In the genomic region with DNA sequence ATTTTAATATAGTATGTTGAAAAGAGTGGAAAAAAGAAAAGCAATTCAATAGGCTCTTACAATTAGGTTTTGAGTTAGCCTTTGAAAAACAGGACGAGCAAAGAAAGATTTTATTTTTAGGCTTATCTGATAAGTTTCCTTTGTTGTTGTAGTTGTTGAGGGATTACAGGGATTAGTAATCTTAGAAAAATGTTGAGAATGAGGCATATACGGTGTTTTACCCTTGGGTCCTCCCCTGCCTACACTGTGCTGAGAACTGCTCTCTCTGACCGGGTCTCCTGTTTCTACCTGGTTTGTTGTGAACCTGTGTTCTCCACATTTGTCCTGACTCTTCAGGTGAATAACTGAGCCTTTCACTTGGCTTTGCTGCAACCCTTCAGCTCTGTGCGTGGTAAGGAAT, we compare ENCODE assay signal across 2 cellular contexts.
TF ChIP-seq lines count a peak whose summit lies in the region.

No MANE protein-coding gene starts in this region.

TF ChIP-seq in HepG2, 621 proteins besides CTCF, POLR2A, EP300 and RAD21:
- TF ChIP-seq DRAP1 (CRISPR knock-in tag; IDR thresholded peaks at IDR 0.05) (no peak), FOSL2 (CRISPR knock-in tag; IDR thresholded peaks at IDR 0.05) (no peak), SOX13 (IDR thresholded peaks at IDR 0.05) (no peak), SOX13 (CRISPR knock-in tag; conservative IDR thresholded peaks at IDR 0.05 in 1 of 2, IDR thresholded peaks at IDR 0.05 in 1 of 2) (peak in 1 of 2 experiments; percentile 59; a peak in 1 of 4 replicates), MED13 (CRISPR knock-in tag; IDR thresholded peaks at IDR 0.05) (no peak), ZNF543 (CRISPR knock-in tag; IDR thresholded peaks at IDR 0.05) (no peak), DZIP1 (CRISPR knock-in tag; IDR thresholded peaks at IDR 0.05) (no peak), FOSL1 (CRISPR knock-in tag; IDR thresholded peaks at IDR 0.05; ENCODE audit: borderline replicate concordance) (0 out of 2 replicates have a peak, but pooled peaks have one; percentile 26)

TF ChIP-seq in WTC11, 78 proteins besides CTCF, POLR2A, EP300 and RAD21:
- TF ChIP-seq ZNF423 (CRISPR knock-in tag; IDR thresholded peaks at IDR 0.05) (no peak), E2F4 (CRISPR knock-in tag; IDR thresholded peaks at IDR 0.05; ENCODE audit: borderline replicate concordance, low read depth) (no peak), ZNF416 (CRISPR knock-in tag; IDR thresholded peaks at IDR 0.05) (no peak), NR1H2 (CRISPR knock-in tag; IDR thresholded peaks at IDR 0.05) (no peak), ZBTB21 (CRISPR knock-in tag; IDR thresholded peaks at IDR 0.05; ENCODE audit: borderline replicate concordance) (no peak), ATF2 (CRISPR knock-in tag; IDR thresholded peaks at IDR 0.05; ENCODE audit: borderline replicate concordance, low read depth) (no peak), ERG (CRISPR knock-in tag; IDR thresholded peaks at IDR 0.05) (no peak), FOXJ3 (CRISPR knock-in tag; IDR thresholded peaks at IDR 0.05; ENCODE audit: borderline replicate concordance) (no peak), USF1 (CRISPR knock-in tag; IDR thresholded peaks at IDR 0.05) (no peak), ARID4B (CRISPR knock-in tag; IDR thresholded peaks at IDR 0.05; ENCODE audit: borderline replicate concordance) (no peak), SMAD4 (CRISPR knock-in tag; IDR thresholded peaks at IDR 0.05) (no peak), SOX15 (CRISPR knock-in tag; IDR thresholded peaks at IDR 0.05) (no peak), NR3C1 (CRISPR knock-in tag; conservative IDR thresholded peaks at IDR 0.05; ENCODE audit: low read depth) (no peak), KAT7 (CRISPR knock-in tag; IDR thresholded peaks at IDR 0.05; ENCODE audit: borderline replicate concordance) (no peak), IRF2 (CRISPR knock-in tag; IDR thresholded peaks at IDR 0.05; ENCODE audit: borderline replicate concordance, low read depth) (no peak), GABPB1 (CRISPR knock-in tag; IDR thresholded peaks at IDR 0.05) (no peak), ETV6 (CRISPR knock-in tag; IDR thresholded peaks at IDR 0.05) (no peak), ATF6 (CRISPR knock-in tag; IDR thresholded peaks at IDR 0.05) (no peak)
- TF ChIP-seq, protein P1, sequence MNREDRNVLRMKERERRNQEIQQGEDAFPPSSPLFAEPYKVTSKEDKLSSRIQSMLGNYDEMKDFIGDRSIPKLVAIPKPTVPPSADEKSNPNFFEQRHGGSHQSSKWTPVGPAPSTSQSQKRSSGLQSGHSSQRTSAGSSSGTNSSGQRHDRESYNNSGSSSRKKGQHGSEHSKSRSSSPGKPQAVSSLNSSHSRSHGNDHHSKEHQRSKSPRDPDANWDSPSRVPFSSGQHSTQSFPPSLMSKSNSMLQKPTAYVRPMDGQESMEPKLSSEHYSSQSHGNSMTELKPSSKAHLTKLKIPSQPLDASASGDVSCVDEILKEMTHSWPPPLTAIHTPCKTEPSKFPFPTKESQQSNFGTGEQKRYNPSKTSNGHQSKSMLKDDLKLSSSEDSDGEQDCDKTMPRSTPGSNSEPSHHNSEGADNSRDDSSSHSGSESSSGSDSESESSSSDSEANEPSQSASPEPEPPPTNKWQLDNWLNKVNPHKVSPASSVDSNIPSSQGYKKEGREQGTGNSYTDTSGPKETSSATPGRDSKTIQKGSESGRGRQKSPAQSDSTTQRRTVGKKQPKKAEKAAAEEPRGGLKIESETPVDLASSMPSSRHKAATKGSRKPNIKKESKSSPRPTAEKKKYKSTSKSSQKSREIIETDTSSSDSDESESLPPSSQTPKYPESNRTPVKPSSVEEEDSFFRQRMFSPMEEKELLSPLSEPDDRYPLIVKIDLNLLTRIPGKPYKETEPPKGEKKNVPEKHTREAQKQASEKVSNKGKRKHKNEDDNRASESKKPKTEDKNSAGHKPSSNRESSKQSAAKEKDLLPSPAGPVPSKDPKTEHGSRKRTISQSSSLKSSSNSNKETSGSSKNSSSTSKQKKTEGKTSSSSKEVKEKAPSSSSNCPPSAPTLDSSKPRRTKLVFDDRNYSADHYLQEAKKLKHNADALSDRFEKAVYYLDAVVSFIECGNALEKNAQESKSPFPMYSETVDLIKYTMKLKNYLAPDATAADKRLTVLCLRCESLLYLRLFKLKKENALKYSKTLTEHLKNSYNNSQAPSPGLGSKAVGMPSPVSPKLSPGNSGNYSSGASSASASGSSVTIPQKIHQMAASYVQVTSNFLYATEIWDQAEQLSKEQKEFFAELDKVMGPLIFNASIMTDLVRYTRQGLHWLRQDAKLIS (CRISPR knock-in tag; IDR thresholded peaks at IDR 0.05; ENCODE audit: borderline replicate concordance): no peak
